29 cellular contexts compared by ENCODE assay signal in genomic region chr2:228678110-228678509, GRCh38.
"Had no signal": no experiment of that assay in that cellular context is flagged by ENCODE, and none has a peak within 500 bp of the region (broad histone marks: within the 10 kb centered on the region; RNA-seq: fewer than 3 reads in every experiment).

No MANE protein-coding gene starts in this region.

- H3K27ac ChIP-seq: neural progenitor cell, ovary, parathyroid adenoma, psoas muscle, skin epidermis, spleen, suprapubic skin, testis, tibial artery, transverse colon, vagina had no signal

- H3K36me3 ChIP-seq: neural progenitor cell, ovary, spleen, suprapubic skin, tibial artery, transverse colon, vagina had no signal

- H3K79me2 ChIP-seq: parathyroid adenoma had no signal

- H3K4me2 ChIP-seq: neural progenitor cell, smooth muscle cell had no signal

- H2AFZ ChIP-seq: neural progenitor cell, parathyroid adenoma had no signal

- FAIRE-seq: urothelium cell line had no signal

- H3K4me1 ChIP-seq: neural progenitor cell, parathyroid adenoma, psoas muscle, spleen, transverse colon had no signal

- DNase-seq: naive thymus-derived CD4-positive, alpha-beta T cell; natural killer cell; occipital lobe; ovary; posterior cingulate gyrus; psoas muscle; right cardiac atrium; spleen; stimulated activated CD4-positive, alpha-beta T cell treated with anti-CD3 and anti-CD28 coated beads, Interleukin-12 subunit alpha, Interleukin-12 subunit beta, amount 100 ng/mL, for 4 hours; stimulated activated CD4-positive, alpha-beta T cell treated with anti-CD3 and anti-CD28 coated beads, Interleukin-1b, Interleukin-23, amount 100 ng/mL, for 48 hours; stimulated activated CD4-positive, alpha-beta T cell treated with anti-CD3 and anti-CD28 coated beads, Interleukin-4, amount 100 ng/mL, for 1 hour; stimulated activated CD4-positive, alpha-beta T cell treated with anti-CD3 and anti-CD28 coated beads, Interleukin-4, amount 100 ng/mL, for 4 hours; stimulated activated CD8-positive, alpha-beta memory T cell treated with anti-CD3 and anti-CD28 coated beads, Interleukin-4, amount 100 ng/mL, for 48 hours; stimulated activated naive CD4-positive, alpha-beta T cell; stimulated activated naive CD8-positive, alpha-beta T cell treated with anti-CD3 and anti-CD28 coated beads, Interleukin-15, amount 100 ng/mL, for 72 hours; stimulated activated naive CD8-positive, alpha-beta T cell treated with anti-CD3 and anti-CD28 coated beads, Interleukin-15, Interleukin-2, amounts not matched to agents 100 U/mL and 50 U/mL, for 24 hours; substantia nigra; testis; tibial artery; transverse colon had no signal

- H3K9me3 ChIP-seq: ovary, psoas muscle, spleen, suprapubic skin, testis, tibial artery, transverse colon, vagina had no signal

- ATAC-seq: naive thymus-derived CD4-positive, alpha-beta T cell; natural killer cell; psoas muscle; right cardiac atrium; sciatic nerve; stimulated activated memory B cell treated with anti-CD40 and anti-IgM and Interleukin-4, amounts not matched to agents 10 μg/mL and 1 μg/mL and 100 μg/mL, for 72 hours; stimulated activated naive CD8-positive, alpha-beta T cell treated with anti-CD3 and anti-CD28 coated beads, Interleukin-15, amount 100 ng/mL, for 72 hours; stimulated activated naive CD8-positive, alpha-beta T cell treated with anti-CD3 and anti-CD28 coated beads, Interleukin-15, Interleukin-2, amounts not matched to agents 100 U/mL and 50 U/mL, for 24 hours had no signal

- H3K27me3 ChIP-seq: neural progenitor cell, ovary, spleen, suprapubic skin, testis, tibial artery, transverse colon, vagina had no signal

- H3K4me3 ChIP-seq: neural progenitor cell, ovary, psoas muscle, skin epidermis, smooth muscle cell, spleen, suprapubic skin, testis, tibial artery, transverse colon, vagina had no signal

- H3K9ac ChIP-seq: neural progenitor cell, parathyroid adenoma had no signal
